In the genomic region with DNA sequence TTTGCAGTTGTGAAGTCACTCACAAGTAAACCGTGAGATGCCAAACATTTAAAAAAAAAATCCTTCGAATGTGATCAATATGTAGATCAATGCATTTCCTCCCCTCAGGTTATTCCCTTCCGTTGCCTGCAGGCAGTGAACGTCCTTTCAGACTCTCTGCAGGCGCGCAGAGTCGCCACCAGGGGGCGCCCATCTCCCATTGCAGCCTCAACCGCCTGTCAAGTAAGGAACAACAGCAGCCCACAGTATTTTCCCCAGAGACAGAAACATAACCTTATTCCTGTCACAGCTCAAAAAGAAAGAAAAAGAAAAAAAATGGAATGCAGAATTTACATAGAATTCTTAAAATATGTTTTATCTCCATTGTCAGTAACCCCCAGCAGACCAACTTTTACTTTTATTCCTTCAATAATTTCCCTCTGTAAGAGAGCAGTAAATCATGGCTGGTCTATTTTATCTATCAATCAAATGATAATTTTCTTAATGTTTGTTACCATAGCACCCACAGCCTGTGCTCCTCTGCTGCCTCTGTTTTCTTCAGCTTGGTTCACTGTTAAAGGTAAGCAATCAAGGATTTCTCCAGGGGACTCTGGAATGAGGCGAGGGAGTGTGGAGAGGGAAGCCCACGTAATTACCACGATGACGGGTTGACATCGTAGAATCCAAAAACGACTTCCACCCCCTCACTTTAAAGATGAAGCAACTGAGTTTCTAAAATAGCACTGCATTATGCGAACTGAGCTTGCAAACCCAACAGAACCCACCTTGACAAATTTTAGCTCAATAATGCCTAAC, we compare ENCODE assay signal across 8 cellular contexts.
DNase-seq lines count a peak whose midpoint lies in the region; ATAC-seq and TF ChIP-seq lines count a peak whose summit lies in the region.

No MANE protein-coding gene starts in this region.

- H3K4me1 ChIP-seq in IMR-90 (ENCODE audit: control insufficient read depth, insufficient read depth, low read length), result peaks cover 3% of the 10 kb centered on the region
- no peaks in the 10 kb centered on the region for H3K4me1 ChIP-seq in psoas muscle

- H3K27me3 ChIP-seq in IMR-90 (ENCODE audit: control insufficient read depth, insufficient read depth, low read length) (no peaks in the 10 kb centered on the region), psoas muscle (ENCODE audit: insufficient read depth in 3 of 3, low read length in 2 of 3) (no peaks in the 10 kb centered on the region)

- H3K36me3 ChIP-seq in IMR-90 (ENCODE audit: control insufficient read depth, insufficient read depth, low read length) (no peaks in the 10 kb centered on the region), psoas muscle (ENCODE audit: insufficient read depth in 1 of 2, low read depth in 1 of 2) (no peaks in the 10 kb centered on the region)

- dilution Hi-C loops in IMR-90 (cut with HindIII; ENCODE audit: low sequenced_read_pairs, unreplicated experiment), result no loop called here

- no peaks in the 10 kb centered on the region for H3K9me3 ChIP-seq in IMR-90 (ENCODE audit: control insufficient read depth, insufficient read depth, low read length)
- H3K9me3 ChIP-seq in psoas muscle, result no peaks in the 10 kb centered on the region

- CTCF ChIA-PET in IMR-90 (lab: Yijun Ruan, JAX), result interaction anchor here (0.6 to 1.2 kb wide), 6 partner anchors 8 to 950 kb away, joined by 3 to 4 read pairs (median 4); no protein-coding TSS in a partner anchor

- peak; percentile 91 for TF ChIP-seq RAD21 in IMR-90 (IDR thresholded peaks at IDR 0.05; ENCODE audit: low read length)

- no peak overlapping the region for H4K5ac ChIP-seq in IMR-90 (ENCODE audit: low read depth, low read length)

- no peaks in the 10 kb centered on the region for H4K20me1 ChIP-seq in IMR-90 (ENCODE audit: insufficient read depth, low read length)

- peak; percentile 27 for DNase-seq in GDM1 (lab: John Stamatoyannopoulos, UW)
- DNase-seq in IMR-90, result peak; percentile 66
- DNase-seq in SHP77 (lab: John Stamatoyannopoulos, UW), result peak; percentile 70 to 82
- peak; percentile 61 for DNase-seq in activated naive CD4-positive, alpha-beta T cell treated with Interleukin-2 at 50 U/mL for 16 hours
- peak; percentile 50 to 92 (median 81) for DNase-seq in head of caudate nucleus
- DNase-seq in psoas muscle, result peak; percentile 25 to 68
- DNase-seq in GOT3 (lab: John Stamatoyannopoulos, UW), result no peak

- H3K4me2 ChIP-seq in IMR-90 (ENCODE audit: low read depth, low read length), result no peak overlapping the region

- H3K23ac ChIP-seq in IMR-90 (ENCODE audit: low read depth, low read length), result no peak overlapping the region

- H4K8ac ChIP-seq in IMR-90 (ENCODE audit: low read depth in 2 of 2, low read length in 2 of 2), result no peak overlapping the region

- H2BK120ac ChIP-seq in IMR-90 (ENCODE audit: low read depth, low read length), result no peak overlapping the region; the same call in 1 of the 2 replicates

- WGBS in IMR-90 (ENCODE audit: extremely low coverage in 2 of 2, insufficient read length in 1 of 2), 2 experiments, result 67% methylated on average over 1 of the region's 16 CpGs; no CpG with 5 or more reads in 1 of the 2 experiments
- WGBS in psoas muscle, 3 donors, result 20 to 21% (median 21%) methylated on average over 16 of the region's 16 CpGs

- peak; percentile 98 for TF ChIP-seq CTCF in IMR-90 (conservative IDR thresholded peaks at IDR 0.05; ENCODE audit: low read depth, low read length)
- TF ChIP-seq CTCF in psoas muscle (IDR thresholded peaks at IDR 0.05), result peak; percentile 89

- intact Hi-C loops in IMR-90 (cut with micrococcal nuclease) (loop anchor here (1.0 to 10.0 kb wide), 3 partner anchors 249 to 950 kb away; no protein-coding TSS in a partner anchor), head of caudate nucleus (cut with DNase I) (loop anchor here (5.0 to 10.0 kb wide), 2 partner anchors 447 to 949 kb away; no protein-coding TSS in a partner anchor), psoas muscle (cut with DNase I) (no loop called here)

- TF ChIP-seq POLR2A in IMR-90 (IDR thresholded peaks at IDR 0.05; ENCODE audit: low read depth, low read length), result no peak

- no peak overlapping the region for H2BK5ac ChIP-seq in IMR-90 (ENCODE audit: low read depth, low read length, poor library complexity, severe bottlenecking)

- no TSS peak for BruUV-seq in IMR-90 (replicated peaks; lab: Mats Ljungman, UMichigan)

- no peak overlapping the region for H2AK9ac ChIP-seq in IMR-90 (replicated peaks; ENCODE audit: low read depth, low read length, poor library complexity)

- H3K14ac ChIP-seq in IMR-90 (replicated peaks; ENCODE audit: low read depth, low read length), result no peak overlapping the region

- no peak overlapping the region for H3K56ac ChIP-seq in IMR-90 (ENCODE audit: extremely low read depth, insufficient read depth, low read length)

- H3K27ac ChIP-seq in IMR-90 (ENCODE audit: insufficient read depth, low read length) (no peak overlapping the region), psoas muscle (no peak overlapping the region)

- H2AFZ ChIP-seq in IMR-90 (replicated peaks; ENCODE audit: low read length, poor library complexity), result no peak overlapping the region

- no peak overlapping the region for H2AK5ac ChIP-seq in IMR-90 (ENCODE audit: low read depth, low read length)

- H2BK20ac ChIP-seq in IMR-90 (ENCODE audit: low read depth, low read length), result no peak overlapping the region

- H3K4ac ChIP-seq in IMR-90 (ENCODE audit: low read depth, low read length), result no peak overlapping the region

- no peak overlapping the region for H2BK15ac ChIP-seq in IMR-90 (ENCODE audit: low read depth, low read length)

- in situ Hi-C loops in IMR-90 (cut with MboI; ENCODE audit: low sequenced_read_pairs), result loop anchor here (5.0 kb wide), 2 partner anchors 457 to 947 kb away; no protein-coding TSS in a partner anchor

- H3K4me3 ChIP-seq in IMR-90 (ENCODE audit: insufficient read depth, low read depth, low read length) (no peak overlapping the region), psoas muscle (no peak overlapping the region)

- H3K18ac ChIP-seq in IMR-90 (ENCODE audit: low read depth, low read length), result no peak overlapping the region

- peaks cover 3 to 18% of the 10 kb centered on the region in 2 experiments; a peak in 3 of 4 replicates for H3K79me1 ChIP-seq in IMR-90 (ENCODE audit: low read depth in 1 of 2, low read length in 2 of 2)

- no peak overlapping the region for H3K9ac ChIP-seq in IMR-90 (ENCODE audit: low read depth, low read length)

- H3K9me1 ChIP-seq in IMR-90 (ENCODE audit: insufficient read depth, low read length), result peaks cover 5% of the 10 kb centered on the region; the same call in 1 of the 2 replicates

- no peak overlapping the region for H4K91ac ChIP-seq in IMR-90 (ENCODE audit: insufficient read depth, low read depth, low read length)

- ATAC-seq in GM21717 (IDR thresholded peaks at IDR 0.05; ENCODE audit: unreplicated experiment) (peak; percentile 98), IMR-90 (ENCODE audit: low read depth) (peak; percentile 90), psoas muscle (peak in 3 of 4 donors; percentile 57 to 73 (median 59))

- POLR2A ChIA-PET in IMR-90 (lab: Charles Lee; ENCODE audit: unreplicated experiment), result no interaction called here

TF ChIP-seq in IMR-90, 13 proteins besides CTCF, POLR2A, EP300 and RAD21:
- TF ChIP-seq, protein P1, sequence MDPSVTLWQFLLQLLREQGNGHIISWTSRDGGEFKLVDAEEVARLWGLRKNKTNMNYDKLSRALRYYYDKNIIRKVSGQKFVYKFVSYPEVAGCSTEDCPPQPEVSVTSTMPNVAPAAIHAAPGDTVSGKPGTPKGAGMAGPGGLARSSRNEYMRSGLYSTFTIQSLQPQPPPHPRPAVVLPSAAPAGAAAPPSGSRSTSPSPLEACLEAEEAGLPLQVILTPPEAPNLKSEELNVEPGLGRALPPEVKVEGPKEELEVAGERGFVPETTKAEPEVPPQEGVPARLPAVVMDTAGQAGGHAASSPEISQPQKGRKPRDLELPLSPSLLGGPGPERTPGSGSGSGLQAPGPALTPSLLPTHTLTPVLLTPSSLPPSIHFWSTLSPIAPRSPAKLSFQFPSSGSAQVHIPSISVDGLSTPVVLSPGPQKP (IDR thresholded peaks at IDR 0.05; ENCODE audit: borderline replicate concordance, low read depth, low read length), result no peak
- TF ChIP-seq FOS (IDR thresholded peaks at IDR 0.05; ENCODE audit: low read depth, low read length) (no peak), SMC3 (IDR thresholded peaks at IDR 0.05; ENCODE audit: low read depth, low read length) (peak; percentile 95), RFX5 (IDR thresholded peaks at IDR 0.05; ENCODE audit: low read depth, low read length) (no peak), MAZ (IDR thresholded peaks at IDR 0.05; ENCODE audit: borderline replicate concordance, low read depth, low read length) (no peak)

Comparison
In these comparisons a context has a peak if more than half of its experiments do, and no peak if none do; other contexts are left out.
1. intact Hi-C loops: an anchor here in IMR-90 (1.0 to 10.0 kb wide) and head of caudate nucleus (5.0 to 10.0 kb wide); none called in psoas muscle.